ENCODE assay signal across 9 cellular contexts in the genomic region with DNA sequence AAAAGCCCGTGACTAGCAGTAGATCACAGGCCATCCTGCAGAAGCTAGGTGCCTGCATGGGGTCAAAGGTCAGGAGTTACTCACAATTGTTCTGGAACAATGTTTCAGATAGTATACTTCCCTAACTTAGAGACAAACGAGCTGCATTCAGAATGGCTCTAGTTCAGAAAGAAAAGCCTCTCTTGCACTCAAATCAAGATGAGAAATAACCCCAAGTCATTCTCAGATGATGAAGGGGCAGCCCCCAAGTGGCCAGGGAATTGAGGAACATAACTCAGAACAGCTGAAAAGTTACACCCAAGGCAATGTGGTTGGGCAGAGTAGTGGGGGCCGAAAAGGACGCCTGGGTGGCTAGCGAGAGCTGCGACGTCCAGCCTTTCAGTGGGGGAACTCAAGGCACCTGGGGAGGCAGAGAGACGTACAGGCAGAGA. TPM values are rescaled to one million over a fixed set of nuclear protein-coding genes. Genes with fewer than 3 reads are reported as not detected.
DNase-seq lines count a peak whose midpoint lies in the region; ATAC-seq, FAIRE-seq and TF ChIP-seq lines count a peak whose summit lies in the region.
"Had no signal": no experiment of that assay in that cellular context is flagged by ENCODE, and none has a peak within 500 bp of the region (broad histone marks: within the 10 kb centered on the region; RNA-seq: fewer than 3 reads in every experiment).

No MANE protein-coding gene starts in this region.

- no peak for TF ChIP-seq CTCF in GM06990 (IDR thresholded peaks at IDR 0.05; ENCODE audit: insufficient read depth, low read length, poor library complexity, severe bottlenecking)

- H3K36me3 ChIP-seq in GM06990 (ENCODE audit: control insufficient read depth, insufficient read depth, low read length) = no peaks in the 10 kb centered on the region

- TF ChIP-seq POLR2A in erythroblast (IDR thresholded peaks at IDR 0.05; ENCODE audit: low read length) (no peak), H54 (IDR thresholded peaks at IDR 0.05; ENCODE audit: low read depth, low read length) (no peak)

- no peaks in the 10 kb centered on the region for H3K27me3 ChIP-seq in GM06990 (replicated peaks; ENCODE audit: control insufficient read depth, insufficient read depth, low read length)

- no peak overlapping the region for H3K4me3 ChIP-seq in GM06990 (replicated peaks; ENCODE audit: low read depth, low read length)

- peak; percentile 51 for ATAC-seq in GM19452 (IDR thresholded peaks at IDR 0.05; ENCODE audit: unreplicated experiment)
- peak; percentile 63 for ATAC-seq in HG03354 (IDR thresholded peaks at IDR 0.05; ENCODE audit: poor library complexity, severe bottlenecking, unreplicated experiment)

- FAIRE-seq in H54 (lab: Jason Lieb, UNC) = no peak

- peak; percentile 29 for DNase-seq in GM06990 (ENCODE audit: extremely low read depth, insufficient read length)
- peak; percentile 25 to 38 for DNase-seq in erythroblast (lab: John Stamatoyannopoulos, UW)
- no peak for DNase-seq in HT-29 (ENCODE audit: low spot score)
- DNase-seq in H54 (ENCODE audit: insufficient read length, low spot score) = no peak
- DNase-seq in pons (ENCODE audit: low spot score) = no peak
- DNase-seq in ureter (ENCODE audit: low spot score) = no peak
- DNase-seq: stimulated activated CD4-positive, alpha-beta T cell treated with anti-CD3 and anti-CD28 coated beads, Interleukin-12 subunit alpha, Interleukin-12 subunit beta, amount 100 ng/mL, for 4 hours had no signal

RNA-seq across cellular contexts. Expression of gene FYN, which starts 27.8 kb away (rescaled TPM):
- total RNA-seq in HT-29 (2014; rRNA removed; shearing (Covaris generic)) = 10.9 and 13.9 TPM in 2 replicates
- total RNA-seq in ureter = 62.6 TPM

Comparison
In these comparisons a context has a peak if more than half of its experiments do, and no peak if none do; other contexts are left out.
1. DNase-seq: peak in GM06990 (single experiment) and erythroblast (2 of 2); none in HT-29 (single experiment), H54 (single experiment), pons (single experiment) and ureter (single experiment).